9 cellular contexts compared by ENCODE assay signal in the genomic region with DNA sequence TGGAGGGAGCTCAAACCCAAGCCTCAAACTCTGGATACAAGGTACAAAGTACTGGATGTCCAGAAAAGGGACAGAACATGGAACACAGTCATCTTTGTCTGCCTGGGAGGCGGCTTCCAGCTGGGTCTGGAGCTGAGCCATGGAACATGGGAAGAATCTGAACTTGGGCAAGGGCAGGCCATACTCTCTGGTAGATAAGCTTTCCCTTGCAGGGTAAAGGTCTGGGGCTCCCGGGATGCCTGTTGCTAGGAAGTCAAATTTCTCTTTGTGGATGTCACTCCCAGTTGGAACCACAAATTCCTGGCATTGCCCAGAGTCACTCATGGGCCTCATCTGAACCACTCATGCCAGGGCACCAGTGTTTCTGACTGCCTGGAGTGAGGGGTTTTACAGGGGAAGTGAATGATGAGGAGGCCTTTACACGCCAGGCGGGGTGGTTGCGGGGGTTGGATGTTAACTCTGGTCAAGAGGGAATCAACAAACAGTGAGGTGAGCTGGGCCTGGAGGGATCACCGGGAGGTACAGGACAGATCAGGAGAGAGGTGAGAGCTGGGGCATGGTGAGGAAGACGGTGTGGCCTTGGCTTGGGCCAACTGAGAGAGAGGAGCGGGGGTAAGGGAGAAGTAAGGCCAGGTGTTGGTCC. TPM values are rescaled to one million over a fixed set of nuclear protein-coding genes. Genes with fewer than 3 reads are reported as not detected.
DNase-seq lines count a peak whose midpoint lies in the region; ATAC-seq and TF ChIP-seq lines count a peak whose summit lies in the region.
"Had no signal": no experiment of that assay in that cellular context is flagged by ENCODE, and none has a peak within 500 bp of the region (broad histone marks: within the 10 kb centered on the region; RNA-seq: fewer than 3 reads in every experiment).

No MANE protein-coding gene starts in this region.

- no peak for ATAC-seq in HG02571 (IDR thresholded peaks at IDR 0.05; ENCODE audit: unreplicated experiment)

- H3K27ac Mint-ChIP-seq in activated T-cell treated with anti-CD3 and anti-CD28 coated beads, Interleukin-2, amount 50 U/mL, for 24 hours: peak overlapping the region; percentile 6
- no peak overlapping the region for H3K27ac Mint-ChIP-seq in activated naive CD4-positive, alpha-beta T cell treated with anti-CD3 and anti-CD28 coated beads, Interleukin-2, amount 10 ng/mL, durations not matched to agents 7 days and 5 days

- H3K27me3 Mint-ChIP-seq in activated T-cell treated with anti-CD3 and anti-CD28 coated beads, Interleukin-2, amount 50 U/mL, for 24 hours: no peaks in the 10 kb centered on the region
- H3K27me3 Mint-ChIP-seq in activated naive CD4-positive, alpha-beta T cell treated with anti-CD3 and anti-CD28 coated beads, Interleukin-2, amount 10 ng/mL, durations not matched to agents 7 days and 5 days: peaks cover 10% of the 10 kb centered on the region

- CTCF ChIA-PET in activated naive CD4-positive, alpha-beta T cell treated with anti-CD3 and anti-CD28 coated beads, Interleukin-2, amount 10 ng/mL, durations not matched to agents 7 days and 5 days (lab: Charles Lee): interaction anchor here (1.1 to 1.7 kb wide), 5 partner anchors 14 to 147 kb away, joined by 3 to 9 read pairs (median 4); no protein-coding TSS in a partner anchor

- H3K9me3 Mint-ChIP-seq in activated T-cell treated with anti-CD3 and anti-CD28 coated beads, Interleukin-2, amount 50 U/mL, for 24 hours: no peaks in the 10 kb centered on the region
- no peaks in the 10 kb centered on the region for H3K9me3 Mint-ChIP-seq in activated naive CD4-positive, alpha-beta T cell treated with anti-CD3 and anti-CD28 coated beads, Interleukin-2, amount 10 ng/mL, durations not matched to agents 7 days and 5 days

- H3K27me3 ChIP-seq in dorsolateral prefrontal cortex: no peaks in the 10 kb centered on the region

- peak overlapping the region in 22 of 59 donors; percentile 0 to 99 (median 10) for H3K4me3 ChIP-seq in dorsolateral prefrontal cortex

- H3K4me1 Mint-ChIP-seq in activated T-cell treated with anti-CD3 and anti-CD28 coated beads, Interleukin-2, amount 50 U/mL, for 24 hours (ENCODE audit: low read depth): peaks cover 43% of the 10 kb centered on the region
- peaks cover 35% of the 10 kb centered on the region for H3K4me1 Mint-ChIP-seq in activated naive CD4-positive, alpha-beta T cell treated with anti-CD3 and anti-CD28 coated beads, Interleukin-2, amount 10 ng/mL, durations not matched to agents 7 days and 5 days

- peak overlapping the region; percentile 85 to 100 (median 99) for H3K27ac ChIP-seq in dorsolateral prefrontal cortex

- peak; percentile 22 for DNase-seq in activated T-cell treated with anti-CD3 and anti-CD28 coated beads, Interleukin-2, amount 50 U/mL, for 24 hours
- DNase-seq in activated T-cell treated with anti-CD3 and anti-CD28 coated beads, Interleukin-2, amount 50 U/mL, for 1 hour: no peak
- DNase-seq in dorsolateral prefrontal cortex: peak in 8 of 10 donors; percentile 71 to 89 (median 78)
- DNase-seq in mesenteric fat pad (ENCODE audit: low spot score): peak; percentile 88
- peak; percentile 45 for DNase-seq in ureter (ENCODE audit: low spot score)
- DNase-seq in activated naive CD4-positive, alpha-beta T cell treated with anti-CD3 and anti-CD28 coated beads, Interleukin-2, amount 10 ng/mL, durations not matched to agents 7 days and 5 days: no peak
- DNase-seq in MV-4-11 (lab: John Stamatoyannopoulos, UW): no peak

- peak in 4 of 56 donors; percentile 9 to 19 (median 12) for TF ChIP-seq CTCF in dorsolateral prefrontal cortex (IDR thresholded peaks at IDR 0.05 in 54 of 56, conservative IDR thresholded peaks at IDR 0.05 in 2 of 56; ENCODE audit: low read depth in 1 of 56, partially characterized antibody in 56 of 56)

- intact Hi-C loops in dorsolateral prefrontal cortex (cut with DNase I): loop anchor here (5.0 kb wide), 1 partner anchor 121 kb away; no protein-coding TSS in a partner anchor

- peaks cover 42% of the 10 kb centered on the region for H3K36me3 Mint-ChIP-seq in activated T-cell treated with anti-CD3 and anti-CD28 coated beads, Interleukin-2, amount 50 U/mL, for 24 hours (ENCODE audit: low read depth)
- H3K36me3 Mint-ChIP-seq in activated naive CD4-positive, alpha-beta T cell treated with anti-CD3 and anti-CD28 coated beads, Interleukin-2, amount 10 ng/mL, durations not matched to agents 7 days and 5 days: peaks cover 40% of the 10 kb centered on the region

- H3K4me3 Mint-ChIP-seq in activated T-cell treated with anti-CD3 and anti-CD28 coated beads, Interleukin-2, amount 50 U/mL, for 24 hours: no peak overlapping the region
- no peak overlapping the region for H3K4me3 Mint-ChIP-seq in activated naive CD4-positive, alpha-beta T cell treated with anti-CD3 and anti-CD28 coated beads, Interleukin-2, amount 10 ng/mL, durations not matched to agents 7 days and 5 days

RNA-seq across cellular contexts. Expression of gene FTH1, which starts 5.7 kb away (rescaled TPM):
- total RNA-seq in dorsolateral prefrontal cortex: 1,000 to 10,000 TPM; 2,016 to 5,225 (median 3,057) TPM
- total RNA-seq in mesenteric fat pad: 7,690 TPM
- 2,368 TPM for total RNA-seq in ureter

RNA-seq across cellular contexts. Expression of gene BEST1, which starts 11.5 kb away (rescaled TPM):
- total RNA-seq in dorsolateral prefrontal cortex: 100 to 1,000 TPM in 2 of 120 experiments, 10 to 100 TPM in 118; 10.7 to 176 (median 32.0) TPM
- total RNA-seq in mesenteric fat pad: 13.2 TPM
- 9.4 TPM for total RNA-seq in ureter

RNA-seq across cellular contexts. Expression of gene RAB3IL1, which starts 44.3 kb away (rescaled TPM):
- 10 to 100 TPM in 71 of 120 experiments, 1 to 10 TPM in 49; 5.8 to 23.3 (median 10.7) TPM for total RNA-seq in dorsolateral prefrontal cortex
- 36.5 TPM for total RNA-seq in mesenteric fat pad
- total RNA-seq in ureter: 14.9 TPM
- total RNA-seq: CD4-positive, CD25-positive, alpha-beta regulatory T cell had no signal

Comparison
In these comparisons a context has a peak if more than half of its experiments do, and no peak if none do; other contexts are left out.
1. DNase-seq: peak in activated T-cell treated with anti-CD3 and anti-CD28 coated beads, Interleukin-2, amount 50 U/mL, for 24 hours (single experiment), dorsolateral prefrontal cortex (8 of 10), mesenteric fat pad (single experiment) and ureter (single experiment); none in activated T-cell treated with anti-CD3 and anti-CD28 coated beads, Interleukin-2, amount 50 U/mL, for 1 hour (single experiment), activated naive CD4-positive, alpha-beta T cell treated with anti-CD3 and anti-CD28 coated beads, Interleukin-2, amount 10 ng/mL, durations not matched to agents 7 days and 5 days (single experiment) and MV-4-11 (single experiment).